In the genomic region with DNA sequence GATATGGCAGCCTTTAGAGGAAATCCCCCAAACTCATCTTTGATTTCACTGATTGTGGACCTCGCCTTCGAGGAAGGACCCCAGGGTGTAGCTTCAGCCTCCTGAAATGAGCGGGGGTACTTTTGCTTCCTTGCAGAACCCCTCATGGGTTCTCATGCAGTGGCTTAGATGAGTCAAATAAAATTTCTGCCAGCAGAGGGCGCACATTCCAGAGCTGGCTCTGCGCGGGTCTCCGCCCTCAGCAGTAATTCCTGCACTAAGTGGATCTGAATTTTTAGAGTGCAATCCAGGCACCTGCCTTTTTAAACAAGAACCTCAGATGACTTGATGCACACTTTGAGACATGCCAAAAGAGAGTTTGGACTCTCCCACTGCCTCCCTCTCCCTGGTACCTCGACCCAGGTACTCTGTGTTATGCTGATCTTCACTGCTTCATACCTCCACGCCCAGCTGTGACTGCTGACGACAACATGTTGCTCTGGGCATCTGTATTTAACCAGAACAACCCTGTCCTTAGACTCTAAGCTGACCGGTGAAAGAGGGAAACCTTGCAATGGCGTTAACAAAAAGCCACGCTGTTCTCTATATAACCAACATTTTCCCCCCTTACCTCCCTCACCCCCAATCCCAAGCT, we compare ENCODE assay signal across 8 cellular contexts. TPM values are rescaled to one million over a fixed set of nuclear protein-coding genes. Genes with fewer than 3 reads are reported as not detected.
A peak's percentile ranks its signal among the peaks of the same experiment; 100 is the strongest.
DNase-seq lines count a peak whose midpoint lies in the region; ATAC-seq and TF ChIP-seq lines count a peak whose summit lies in the region.

No MANE protein-coding gene starts in this region.

- intact Hi-C loops in CD4-positive, alpha-beta T cell (cut with DNase I, micrococcal nuclease), result no loop called here
- intact Hi-C loops in prostate gland (cut with DNase I), result no loop called here
- intact Hi-C loops in sigmoid colon (cut with DNase I), result no loop called here

- TF ChIP-seq CTCF in CD4-positive, alpha-beta T cell (IDR thresholded peaks at IDR 0.05), result peak; percentile 47
- TF ChIP-seq CTCF in prostate gland (IDR thresholded peaks at IDR 0.05), result peak; percentile 35 to 64 (median 46)
- TF ChIP-seq CTCF in sigmoid colon (IDR thresholded peaks at IDR 0.05), result peak in 2 of 4 experiments; percentile 50 to 66

- no peaks in the 10 kb centered on the region for H3K9me3 ChIP-seq in CD4-positive, alpha-beta T cell (ENCODE audit: control insufficient read depth, low read length)
- H3K9me3 ChIP-seq in prostate gland (no peaks in the 10 kb centered on the region), sigmoid colon (no peaks in the 10 kb centered on the region)

- H3K27me3 Mint-ChIP-seq in CD4-positive, alpha-beta T cell, result peaks cover 75% of the 10 kb centered on the region

- TF ChIP-seq POLR2A in prostate gland (IDR thresholded peaks at IDR 0.05), result no peak
- TF ChIP-seq POLR2A in sigmoid colon (IDR thresholded peaks at IDR 0.05), result no peak

- H3K36me3 Mint-ChIP-seq in CD4-positive, alpha-beta T cell (ENCODE audit: low read depth), result no peaks in the 10 kb centered on the region

- no peaks in the 10 kb centered on the region for H3K4me1 Mint-ChIP-seq in CD4-positive, alpha-beta T cell (ENCODE audit: low read depth)

- peak in 6 of 10 experiments; percentile 1 to 19 (median 10) for DNase-seq in CD4-positive, alpha-beta T cell
- DNase-seq in NCI-H69 (lab: John Stamatoyannopoulos, UW), result peak; percentile 61
- DNase-seq in activated T-cell treated with anti-CD3 and anti-CD28 coated beads, Interleukin-2, amount 50 U/mL, for 48 hours, result peak; percentile 55 to 67
- DNase-seq in globus pallidus (ENCODE audit: low spot score), result peak; percentile 36
- peak; percentile 28 for DNase-seq in prostate gland (ENCODE audit: low spot score)
- DNase-seq in sigmoid colon, result no peak

- 37% methylated on average over 13 of the region's 13 CpGs for WGBS in prostate gland
- 26 to 35% methylated on average over 13 of the region's 13 CpGs for WGBS in sigmoid colon, 2 donors

- CTCF ChIA-PET in CD4-positive, alpha-beta T cell (lab: Charles Lee), result interaction anchor here (0.6 to 1.1 kb wide), 2 partner anchors 8 to 15 kb away, joined by 3 to 4 read pairs; no protein-coding TSS in a partner anchor

- TF ChIP-seq EP300 in sigmoid colon (IDR thresholded peaks at IDR 0.05), result no peak

- H3K27ac Mint-ChIP-seq in CD4-positive, alpha-beta T cell, result no peak overlapping the region

- H3K27me3 ChIP-seq in CD4-positive, alpha-beta T cell (ENCODE audit: control insufficient read depth, insufficient read depth, low read length), result peaks cover 44% of the 10 kb centered on the region
- H3K27me3 ChIP-seq in prostate gland (replicated peaks; ENCODE audit: insufficient read depth), result no peaks in the 10 kb centered on the region
- peaks cover 0 to 15% (median 0%) of the 10 kb centered on the region in 3 donors for H3K27me3 ChIP-seq in sigmoid colon

- H3K4me3 ChIP-seq in prostate gland (no peak overlapping the region), sigmoid colon (no peak overlapping the region)

- no peaks in the 10 kb centered on the region for H3K4me1 ChIP-seq in prostate gland (replicated peaks)
- no peaks in the 10 kb centered on the region for H3K4me1 ChIP-seq in sigmoid colon

- no peaks in the 10 kb centered on the region for H3K9me3 Mint-ChIP-seq in CD4-positive, alpha-beta T cell

- POLR2A ChIA-PET in CD4-positive, alpha-beta T cell (lab: Charles Lee), result no interaction called here

- no peak for ATAC-seq in CD4-positive, alpha-beta T cell (ENCODE audit: poor library complexity)
- peak; percentile 96 for ATAC-seq in GM18868 (IDR thresholded peaks at IDR 0.05; ENCODE audit: unreplicated experiment)
- ATAC-seq in HG03103 (IDR thresholded peaks at IDR 0.05; ENCODE audit: low read depth, unreplicated experiment), result peak; percentile 74

- no peak overlapping the region for H3K4me3 Mint-ChIP-seq in CD4-positive, alpha-beta T cell

- H3K36me3 ChIP-seq in prostate gland (no peaks in the 10 kb centered on the region), sigmoid colon (no peaks in the 10 kb centered on the region)

- no peak overlapping the region for H3K27ac ChIP-seq in CD4-positive, alpha-beta T cell (ENCODE audit: low read depth, low read length)
- no peak overlapping the region for H3K27ac ChIP-seq in prostate gland
- H3K27ac ChIP-seq in sigmoid colon, result no peak overlapping the region

RNA-seq across cellular contexts. Expression of gene EGFLAM, which starts 7.3 kb away (rescaled TPM):
- total RNA-seq in CD4-positive, alpha-beta T cell, result not detected
- total RNA-seq in prostate gland (10 to 100 TPM in 1 of 2 donors, 1 to 10 TPM in 1; 4.1 to 14.1 TPM), sigmoid colon (1 to 10 TPM; 2.5 to 5.7 (median 2.8) TPM)
- polyA plus RNA-seq in sigmoid colon, result 1 to 10 TPM in 2 of 3 donors, under 1 TPM in 1; 0.46 to 2.4 (median 2.1) TPM
